18 cellular contexts compared by ENCODE assay signal in the genomic region with DNA sequence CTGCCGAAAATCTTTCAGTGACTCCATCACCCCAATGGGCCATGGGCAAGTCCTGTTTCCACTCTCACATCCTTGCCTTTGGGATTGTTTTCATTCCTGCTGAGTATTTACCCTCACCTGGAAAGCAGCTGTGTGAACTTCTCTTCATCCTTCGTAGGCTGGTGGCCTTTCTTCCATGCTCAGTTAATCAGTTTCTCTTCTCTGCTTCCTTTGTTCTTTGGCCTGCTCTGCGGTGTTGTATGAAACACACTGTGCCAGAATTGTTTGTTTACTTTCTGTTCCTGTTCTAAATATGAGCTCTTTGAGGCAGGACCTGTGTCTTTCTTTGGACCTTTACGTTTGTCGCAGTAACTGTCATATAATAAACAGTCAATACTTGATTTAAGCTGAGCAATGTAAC. TPM values are rescaled to one million over a fixed set of nuclear protein-coding genes. Genes with fewer than 3 reads are reported as not detected.
DNase-seq lines count a peak whose midpoint lies in the region; TF ChIP-seq lines count a peak whose summit lies in the region.
"Had no signal": no experiment of that assay in that cellular context is flagged by ENCODE, and none has a peak within 500 bp of the region (broad histone marks: within the 10 kb centered on the region; RNA-seq: fewer than 3 reads in every experiment).

No MANE protein-coding gene starts in this region.

- no peak overlapping the region for H2AFZ ChIP-seq in MM.1S (ENCODE audit: low read length)

- DNase-seq in GM12865 (ENCODE audit: low read depth) (peak; percentile 49), MM.1S (peak; percentile 93), progenitor cell of endocrine pancreas (ENCODE audit: low spot score, unreplicated experiment) (no peak), NCI-H226 (no peak), SIG-M5 (lab: John Stamatoyannopoulos, UW) (no peak), colonic mucosa (no peak)
- DNase-seq: ACHN; C1 segment of cervical spinal cord; CD8-positive, alpha-beta memory T cell; DMS79; H9; NCI-H1105 treated with DMSO at 0.1 percent for 48 hours; NCI-H1694 treated with DMSO at 0.1 percent for 48 hours; NCI-H446 treated with DMSO at 0.1 percent for 48 hours; NK-92 treated with Interleukin-12 subunit alpha and Interleukin-12 subunit beta, amount 100 ng/mL, for 24 hours; Peyer's patch had no signal

- H3K4me3 Mint-ChIP-seq in progenitor cell of endocrine pancreas (ENCODE audit: low read depth), result no peak overlapping the region
- H3K4me3 Mint-ChIP-seq: CD8-positive, alpha-beta memory T cell; H9 had no signal

- peaks cover 73% of the 10 kb centered on the region for H3K79me2 ChIP-seq in MM.1S (ENCODE audit: low read length)

- intact Hi-C loops in colonic mucosa (cut with DNase I), result no loop called here

- peak overlapping the region; percentile 73 for H3K4me2 ChIP-seq in MM.1S (ENCODE audit: low read depth, low read length)

- H3F3A ChIP-seq in MM.1S (ENCODE audit: insufficient read depth, low read length), result peaks cover 14% of the 10 kb centered on the region

- H3K4me1 ChIP-seq in MM.1S (ENCODE audit: low read length) (peaks cover 33% of the 10 kb centered on the region), iPS-20b (ENCODE audit: insufficient read depth, low read length) (peaks cover 49% of the 10 kb centered on the region), colonic mucosa (no peaks in the 10 kb centered on the region)

- H4K20me1 ChIP-seq in MM.1S (ENCODE audit: insufficient read depth, low read length), result no peaks in the 10 kb centered on the region

- no peaks in the 10 kb centered on the region for H3K36me3 ChIP-seq in MM.1S (replicated peaks; ENCODE audit: insufficient read depth, low read length)
- H3K36me3 ChIP-seq in iPS-20b (ENCODE audit: insufficient read depth, low read depth, low read length), result no peaks in the 10 kb centered on the region
- no peaks in the 10 kb centered on the region for H3K36me3 ChIP-seq in colonic mucosa
- H3K36me3 ChIP-seq: Peyer's patch had no signal

- TF ChIP-seq CTCF in GM12865 (IDR thresholded peaks at IDR 0.05; ENCODE audit: insufficient read depth, low read depth, low read length, missing control alignments), result no peak
- no peak for TF ChIP-seq CTCF in MM.1S (IDR thresholded peaks at IDR 0.05; ENCODE audit: low read length)
- TF ChIP-seq CTCF in progenitor cell of endocrine pancreas (IDR thresholded peaks at IDR 0.05; ENCODE audit: unreplicated experiment), result no peak
- TF ChIP-seq CTCF in colonic mucosa (IDR thresholded peaks at IDR 0.05), result no peak

- H3K9me3 ChIP-seq in MM.1S (replicated peaks; ENCODE audit: insufficient read depth, low read length) (no peaks in the 10 kb centered on the region), iPS-20b (ENCODE audit: insufficient read depth, low read depth, low read length) (no peaks in the 10 kb centered on the region), colonic mucosa (no peaks in the 10 kb centered on the region)
- H3K9me3 ChIP-seq: Peyer's patch had no signal

- no peaks in the 10 kb centered on the region for H3K9me2 ChIP-seq in MM.1S (replicated peaks; ENCODE audit: insufficient read depth, low read length)

- H3K27ac Mint-ChIP-seq in progenitor cell of endocrine pancreas, result peak overlapping the region; percentile 8
- H3K27ac Mint-ChIP-seq: CD8-positive, alpha-beta memory T cell; H9 had no signal

- H3K27ac ChIP-seq in MM.1S (ENCODE audit: low read length), result peak overlapping the region; percentile 71
- H3K27ac ChIP-seq in iPS-20b (ENCODE audit: low read length), result no peak overlapping the region
- no peak overlapping the region for H3K27ac ChIP-seq in colonic mucosa
- H3K27ac ChIP-seq: Peyer's patch had no signal

- peaks cover 44% of the 10 kb centered on the region for H3K4me1 Mint-ChIP-seq in progenitor cell of endocrine pancreas (ENCODE audit: low read depth)
- H3K4me1 Mint-ChIP-seq: CD8-positive, alpha-beta memory T cell had no signal

- no peaks in the 10 kb centered on the region for H3K27me3 Mint-ChIP-seq in progenitor cell of endocrine pancreas

- no peaks in the 10 kb centered on the region for H3K9me3 Mint-ChIP-seq in progenitor cell of endocrine pancreas (ENCODE audit: low read depth)
- H3K9me3 Mint-ChIP-seq: CD8-positive, alpha-beta memory T cell; H9 had no signal

- H3K4me3 ChIP-seq in GM12865 (ENCODE audit: low read depth, low read length), result no peak overlapping the region
- peak overlapping the region; percentile 51 for H3K4me3 ChIP-seq in MM.1S (ENCODE audit: low read length)
- 0 out of 2 replicates have a peak overlapping the region, but pooled peaks have one; percentile 14 for H3K4me3 ChIP-seq in iPS-20b (ENCODE audit: low read length)
- no peak overlapping the region for H3K4me3 ChIP-seq in colonic mucosa
- H3K4me3 ChIP-seq: K562, Peyer's patch had no signal

- H3K9ac ChIP-seq in MM.1S (ENCODE audit: low read length) (peak overlapping the region; percentile 21; the same call in 1 of the 2 replicates), iPS-20b (ENCODE audit: low read depth, low read length) (0 out of 2 replicates have a peak overlapping the region, but pooled peaks have one; percentile 13), colonic mucosa (ENCODE audit: low read depth in 2 of 2, low read length in 2 of 2) (no peak overlapping the region)

- no peaks in the 10 kb centered on the region for H3K36me3 Mint-ChIP-seq in progenitor cell of endocrine pancreas (ENCODE audit: insufficient read depth)
- H3K36me3 Mint-ChIP-seq: CD8-positive, alpha-beta memory T cell had no signal

- no peaks in the 10 kb centered on the region for H3K27me3 ChIP-seq in MM.1S (replicated peaks; ENCODE audit: insufficient read depth, low read length)
- H3K27me3 ChIP-seq in iPS-20b (ENCODE audit: insufficient read depth, low read length), result no peaks in the 10 kb centered on the region
- H3K27me3 ChIP-seq in colonic mucosa, result no peaks in the 10 kb centered on the region
- H3K27me3 ChIP-seq: Peyer's patch had no signal

RNA-seq across cellular contexts. Expression of a gene that starts 48.6 kb away (rescaled TPM):
- total RNA-seq in progenitor cell of endocrine pancreas (112 and 116 TPM in 2 replicates), colonic mucosa (10 to 100 TPM; 22.4 to 28.3 TPM)

RNA-seq across cellular contexts. Expression of a gene that starts 49.3 kb away (rescaled TPM):
- total RNA-seq in progenitor cell of endocrine pancreas, result 39.9 and 42.8 TPM in 2 replicates
- 10 to 100 TPM; 31.5 to 36.0 TPM for total RNA-seq in colonic mucosa

Comparison
In these comparisons a context has a peak if more than half of its experiments do, and no peak if none do; other contexts are left out.
1. DNase-seq: peak in GM12865 (single experiment) and MM.1S (single experiment); none in progenitor cell of endocrine pancreas (single experiment), NCI-H226 (single experiment), SIG-M5 (single experiment) and colonic mucosa (single experiment).
2. H3K4me3 ChIP-seq: peak in MM.1S (single experiment) and iPS-20b (single experiment); none in GM12865 (single experiment) and colonic mucosa (single experiment).
3. H3K9ac ChIP-seq: peak in MM.1S (single experiment) and iPS-20b (single experiment); none in colonic mucosa (0 of 2).